1 cellular context compared by ENCODE assay signal in genomic region chr3:105388199-105388598, GRCh38.
TF ChIP-seq lines count a peak whose summit lies in the region.

No MANE protein-coding gene starts in this region.

TF ChIP-seq in A549, 52 proteins besides CTCF, POLR2A, EP300 and RAD21:
- TF ChIP-seq CHD4 (IDR thresholded peaks at IDR 0.05; ENCODE audit: borderline replicate concordance): no peak
- TF ChIP-seq TP53 (CRISPR knock-in tag; IDR thresholded peaks at IDR 0.05): no peak
- no peak for TF ChIP-seq MAZ (IDR thresholded peaks at IDR 0.05; ENCODE audit: borderline replicate concordance, low read depth, low read length)
- TF ChIP-seq HDAC2 (IDR thresholded peaks at IDR 0.05): no peak
- no peak for TF ChIP-seq PBX3 (IDR thresholded peaks at IDR 0.05)
- no peak for TF ChIP-seq RARB (CRISPR knock-in tag; IDR thresholded peaks at IDR 0.05)
- TF ChIP-seq RNF2 (IDR thresholded peaks at IDR 0.05; ENCODE audit: borderline replicate concordance, low read depth): no peak
